22 cellular contexts compared by ENCODE assay signal in genomic region chr2:225865468-225865867, GRCh38.
"Had no signal": no experiment of that assay in that cellular context is flagged by ENCODE, and none has a peak within 500 bp of the region (broad histone marks: within the 10 kb centered on the region; RNA-seq: fewer than 3 reads in every experiment).

No MANE protein-coding gene starts in this region.

- H3K27me3 ChIP-seq: brain microvascular endothelial cell, right atrium auricular region, tibial nerve had no signal

- H3K9me3 ChIP-seq: right atrium auricular region, tibial nerve had no signal

- H3K36me3 ChIP-seq: brain microvascular endothelial cell, right atrium auricular region, tibial nerve had no signal

- FAIRE-seq: TTC549 had no signal

- H3K4me1 ChIP-seq: right atrium auricular region had no signal

- H3K27ac ChIP-seq: brain microvascular endothelial cell, right atrium auricular region, skin epidermis, tibial nerve had no signal

- ATAC-seq: activated CD8-positive, alpha-beta T cell treated with anti-CD3 and anti-CD28 coated beads for 36 hours; activated naive CD4-positive, alpha-beta T cell treated with anti-CD3 and anti-CD28 coated beads, Interleukin-2, amount 50 U/mL, for 72 hours; activated T-cell treated with anti-CD3 and anti-CD28 coated beads, Interleukin-2, amount 50 U/mL, for 4 hours had no signal

- DNase-seq: activated B cell treated with CpG ODN at 0.5 μM for 24 hours; activated CD4-positive, alpha-beta T cell treated with anti-CD3 and anti-CD28 coated beads for 48 hours; activated CD8-positive, alpha-beta T cell treated with anti-CD3 and anti-CD28 coated beads for 36 hours; activated gamma-delta T cell; activated T-cell treated with anti-CD3 and anti-CD28 coated beads, Interleukin-2, amount 50 U/mL, for 4 hours; brain microvascular endothelial cell; cerebellar nuclear complex; dermis blood vessel endothelial cell; endodermal cell; foreskin melanocyte; head of caudate nucleus; nucleus accumbens; stimulated activated CD4-positive, alpha-beta T cell treated with anti-CD3 and anti-CD28 coated beads, Interleukin-15, amount 100 ng/mL, for 24 hours; stimulated activated CD4-positive, alpha-beta T cell treated with anti-CD3 and anti-CD28 coated beads, Interleukin-4, amount 100 ng/mL, for 1 hour; stimulated activated naive CD4-positive, alpha-beta T cell; substantia nigra; SW 1271 had no signal

- H3K4me3 ChIP-seq: right atrium auricular region, skin epidermis, tibial nerve had no signal
